Comparison of ENCODE assay signal across 11 cellular contexts in the genomic region with DNA sequence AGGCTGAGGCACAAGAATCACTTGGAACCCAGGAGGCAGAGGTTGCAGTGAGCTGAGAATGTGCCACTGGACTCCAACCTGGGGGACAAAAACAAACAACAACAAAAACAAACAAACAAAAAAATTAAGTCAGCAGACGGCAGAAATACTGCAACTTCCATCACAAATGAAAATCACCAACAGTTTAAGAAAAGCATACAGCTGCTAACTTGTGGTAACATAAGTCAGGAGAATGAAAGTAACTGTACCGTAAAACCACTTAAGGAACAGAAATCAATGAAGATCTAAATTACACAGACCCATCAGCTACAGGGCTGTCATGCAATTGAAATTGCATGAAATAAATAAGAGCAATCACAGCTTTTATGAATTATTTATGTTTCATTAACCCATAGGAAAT. TPM values are rescaled to one million over a fixed set of nuclear protein-coding genes. Genes with fewer than 3 reads are reported as not detected.
DNase-seq lines count a peak whose midpoint lies in the region; ATAC-seq and TF ChIP-seq lines count a peak whose summit lies in the region.
"Had no signal": no experiment of that assay in that cellular context is flagged by ENCODE, and none has a peak within 500 bp of the region (broad histone marks: within the 10 kb centered on the region; RNA-seq: fewer than 3 reads in every experiment).

No MANE protein-coding gene starts in this region.

- no peak for DNase-seq in activated CD8-positive, alpha-beta memory T cell treated with anti-CD3 and anti-CD28 coated beads, Interleukin-2, amount 10 ng/mL, durations not matched to agents 7 days and 5 days
- DNase-seq in activated CD8-positive, alpha-beta memory T cell treated with anti-CD3 and anti-CD28 coated beads for 24 hours = no peak
- no peak for DNase-seq in stimulated activated effector memory CD8-positive, alpha-beta T cell treated with anti-CD3 and anti-CD28 coated beads, Interleukin-12 subunit alpha, Interleukin-12 subunit beta, amount 100 ng/mL, for 72 hours (ENCODE audit: low spot score in 2 of 2)
- DNase-seq in DMS 273 treated with DMSO at 0.1 percent for 48 hours (lab: John Stamatoyannopoulos, UW) = no peak
- no peak for DNase-seq in activated naive CD4-positive, alpha-beta T cell (lab: John Stamatoyannopoulos, UW)
- DNase-seq in Right ventricle myocardium superior = no peak
- DNase-seq: NCI-H2227 treated with DMSO at 0.1 percent for 48 hours had no signal

- CTCF ChIA-PET in activated CD8-positive, alpha-beta memory T cell treated with anti-CD3 and anti-CD28 coated beads, Interleukin-2, amount 10 ng/mL, durations not matched to agents 7 days and 5 days (lab: Charles Lee) = interaction anchor here (1.0 to 3.5 kb wide), 10 partner anchors 20 to 287 kb away, joined by 3 to 23 read pairs (median 6); a partner anchor contains a TSS
- CTCF ChIA-PET in HEK293 (lab: Yijun Ruan, JAX) = interaction anchor here (0.6 to 2.6 kb wide), 3 partner anchors 27 to 84 kb away, joined by 3 to 9 read pairs (median 3); no protein-coding TSS in a partner anchor

- H3K9me3 Mint-ChIP-seq in activated CD8-positive, alpha-beta memory T cell treated with anti-CD3 and anti-CD28 coated beads, Interleukin-2, amount 10 ng/mL, durations not matched to agents 7 days and 5 days (ENCODE audit: low read depth) = no peaks in the 10 kb centered on the region
- H3K9me3 Mint-ChIP-seq in stimulated activated effector memory CD8-positive, alpha-beta T cell treated with anti-CD3 and anti-CD28 coated beads, Interleukin-12 subunit alpha, Interleukin-12 subunit beta, amount 100 ng/mL, for 72 hours = no peaks in the 10 kb centered on the region
- H3K9me3 Mint-ChIP-seq: activated naive CD4-positive, alpha-beta T cell treated with anti-CD3 and anti-CD28 coated beads, Interleukin-2, amount 50 U/mL, for 24 hours; type B pancreatic cell had no signal

- no peak for TF ChIP-seq CTCF in HEK293 (tag by site-specific recombination; IDR thresholded peaks at IDR 0.05)

- peaks cover 0 to 2% of the 10 kb centered on the region in 2 experiments; a peak in 2 of 3 replicates for H3K36me3 ChIP-seq in HEK293 (ENCODE audit: control insufficient read depth in 2 of 2, insufficient read depth in 1 of 2, low read length in 2 of 2)

- H3K4me1 ChIP-seq in HEK293 (ENCODE audit: control insufficient read depth, insufficient read depth, low read length) = peaks cover 9% of the 10 kb centered on the region

- intact Hi-C loops in Right ventricle myocardium superior (cut with DNase I) = no loop called here

- POLR2A ChIA-PET in HEK293 (lab: Yijun Ruan, JAX) = no interaction called here

- peak overlapping the region; percentile 66 for H3K4me3 Mint-ChIP-seq in activated CD8-positive, alpha-beta memory T cell treated with anti-CD3 and anti-CD28 coated beads, Interleukin-2, amount 10 ng/mL, durations not matched to agents 7 days and 5 days
- peak overlapping the region; percentile 45 for H3K4me3 Mint-ChIP-seq in stimulated activated effector memory CD8-positive, alpha-beta T cell treated with anti-CD3 and anti-CD28 coated beads, Interleukin-12 subunit alpha, Interleukin-12 subunit beta, amount 100 ng/mL, for 72 hours
- H3K4me3 Mint-ChIP-seq: activated naive CD4-positive, alpha-beta T cell treated with anti-CD3 and anti-CD28 coated beads, Interleukin-2, amount 50 U/mL, for 24 hours; type B pancreatic cell had no signal

- H3K27ac Mint-ChIP-seq in activated CD8-positive, alpha-beta memory T cell treated with anti-CD3 and anti-CD28 coated beads, Interleukin-2, amount 10 ng/mL, durations not matched to agents 7 days and 5 days = peak overlapping the region; percentile 97
- peak overlapping the region; percentile 53 for H3K27ac Mint-ChIP-seq in stimulated activated effector memory CD8-positive, alpha-beta T cell treated with anti-CD3 and anti-CD28 coated beads, Interleukin-12 subunit alpha, Interleukin-12 subunit beta, amount 100 ng/mL, for 72 hours
- H3K27ac Mint-ChIP-seq: activated naive CD4-positive, alpha-beta T cell treated with anti-CD3 and anti-CD28 coated beads, Interleukin-2, amount 50 U/mL, for 24 hours; type B pancreatic cell had no signal

- H3K36me3 Mint-ChIP-seq in activated CD8-positive, alpha-beta memory T cell treated with anti-CD3 and anti-CD28 coated beads, Interleukin-2, amount 10 ng/mL, durations not matched to agents 7 days and 5 days = peaks cover 30% of the 10 kb centered on the region
- H3K36me3 Mint-ChIP-seq in stimulated activated effector memory CD8-positive, alpha-beta T cell treated with anti-CD3 and anti-CD28 coated beads, Interleukin-12 subunit alpha, Interleukin-12 subunit beta, amount 100 ng/mL, for 72 hours = peaks cover 47% of the 10 kb centered on the region
- H3K36me3 Mint-ChIP-seq: type B pancreatic cell had no signal

- no peak overlapping the region for H3K4me3 ChIP-seq in HEK293 (ENCODE audit: low read depth, low read length)

- peak; percentile 26 for ATAC-seq in activated CD8-positive, alpha-beta memory T cell treated with anti-CD3 and anti-CD28 coated beads, Interleukin-2, amount 10 ng/mL, durations not matched to agents 7 days and 5 days
- ATAC-seq in HG03469 (IDR thresholded peaks at IDR 0.05; ENCODE audit: unreplicated experiment) (peak; percentile 36), Right ventricle myocardium superior (ENCODE audit: poor library complexity) (no peak)
- ATAC-seq in stimulated activated effector memory CD8-positive, alpha-beta T cell treated with anti-CD3 and anti-CD28 coated beads, Interleukin-12 subunit alpha, Interleukin-12 subunit beta, amount 100 ng/mL, for 72 hours = no peak

- H3K4me1 Mint-ChIP-seq in activated CD8-positive, alpha-beta memory T cell treated with anti-CD3 and anti-CD28 coated beads, Interleukin-2, amount 10 ng/mL, durations not matched to agents 7 days and 5 days = peaks cover 68% of the 10 kb centered on the region
- H3K4me1 Mint-ChIP-seq in stimulated activated effector memory CD8-positive, alpha-beta T cell treated with anti-CD3 and anti-CD28 coated beads, Interleukin-12 subunit alpha, Interleukin-12 subunit beta, amount 100 ng/mL, for 72 hours = peaks cover 85% of the 10 kb centered on the region

- H3K27ac ChIP-seq in HEK293 (ENCODE audit: extremely low read depth, low read depth, low read length) = no peak overlapping the region

- no peaks in the 10 kb centered on the region for H3K27me3 Mint-ChIP-seq in activated CD8-positive, alpha-beta memory T cell treated with anti-CD3 and anti-CD28 coated beads, Interleukin-2, amount 10 ng/mL, durations not matched to agents 7 days and 5 days
- H3K27me3 Mint-ChIP-seq: activated naive CD4-positive, alpha-beta T cell treated with anti-CD3 and anti-CD28 coated beads, Interleukin-2, amount 50 U/mL, for 24 hours; type B pancreatic cell had no signal

- H3K9me3 ChIP-seq in HEK293 (ENCODE audit: control insufficient read depth, insufficient read depth, low read depth, low read length) = no peaks in the 10 kb centered on the region

TF ChIP-seq in HEK293, 187 proteins besides CTCF, POLR2A, EP300 and RAD21:
- TF ChIP-seq, protein P1, sequence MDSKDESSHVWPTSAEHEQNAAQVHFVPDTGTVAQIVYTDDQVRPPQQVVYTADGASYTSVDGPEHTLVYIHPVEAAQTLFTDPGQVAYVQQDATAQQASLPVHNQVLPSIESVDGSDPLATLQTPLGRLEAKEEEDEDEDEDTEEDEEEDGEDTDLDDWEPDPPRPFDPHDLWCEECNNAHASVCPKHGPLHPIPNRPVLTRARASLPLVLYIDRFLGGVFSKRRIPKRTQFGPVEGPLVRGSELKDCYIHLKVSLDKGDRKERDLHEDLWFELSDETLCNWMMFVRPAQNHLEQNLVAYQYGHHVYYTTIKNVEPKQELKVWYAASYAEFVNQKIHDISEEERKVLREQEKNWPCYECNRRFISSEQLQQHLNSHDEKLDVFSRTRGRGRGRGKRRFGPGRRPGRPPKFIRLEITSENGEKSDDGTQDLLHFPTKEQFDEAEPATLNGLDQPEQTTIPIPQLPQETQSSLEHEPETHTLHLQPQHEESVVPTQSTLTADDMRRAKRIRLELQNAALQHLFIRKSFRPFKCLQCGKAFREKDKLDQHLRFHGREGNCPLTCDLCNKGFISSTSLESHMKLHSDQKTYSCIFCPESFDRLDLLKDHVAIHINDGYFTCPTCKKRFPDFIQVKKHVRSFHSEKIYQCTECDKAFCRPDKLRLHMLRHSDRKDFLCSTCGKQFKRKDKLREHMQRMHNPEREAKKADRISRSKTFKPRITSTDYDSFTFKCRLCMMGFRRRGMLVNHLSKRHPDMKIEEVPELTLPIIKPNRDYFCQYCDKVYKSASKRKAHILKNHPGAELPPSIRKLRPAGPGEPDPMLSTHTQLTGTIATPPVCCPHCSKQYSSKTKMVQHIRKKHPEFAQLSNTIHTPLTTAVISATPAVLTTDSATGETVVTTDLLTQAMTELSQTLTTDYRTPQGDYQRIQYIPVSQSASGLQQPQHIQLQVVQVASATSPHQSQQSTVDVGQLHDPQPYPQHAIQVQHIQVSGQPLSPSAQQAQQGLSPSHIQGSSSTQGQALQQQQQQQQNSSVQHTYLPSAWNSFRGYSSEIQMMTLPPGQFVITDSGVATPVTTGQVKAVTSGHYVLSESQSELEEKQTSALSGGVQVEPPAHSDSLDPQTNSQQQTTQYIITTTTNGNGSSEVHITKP (tag by site-specific recombination; IDR thresholded peaks at IDR 0.05) = 0 out of 2 replicates have a peak, but pooled peaks have one; percentile 12
- TF ChIP-seq KLF16 (tag by site-specific recombination; IDR thresholded peaks at IDR 0.05) (no peak), ZNF311 (tag by site-specific recombination; IDR thresholded peaks at IDR 0.05; ENCODE audit: borderline replicate concordance) (no peak), BCL11B (tag by site-specific recombination; IDR thresholded peaks at IDR 0.05; ENCODE audit: low read depth) (no peak)

RNA-seq across cellular contexts. Expression of a gene that starts 25.0 kb away (rescaled TPM):
- 10 to 100 TPM; 51.8 to 60.6 TPM for total RNA-seq in activated CD8-positive, alpha-beta memory T cell treated with anti-CD3 and anti-CD28 coated beads, Interleukin-2, amount 10 ng/mL, durations not matched to agents 7 days and 5 days
- total RNA-seq in Right ventricle myocardium superior = 0.27 TPM

Comparison
In these comparisons a context has a peak if more than half of its experiments do, and no peak if none do; other contexts are left out.
1. ATAC-seq: peak in activated CD8-positive, alpha-beta memory T cell treated with anti-CD3 and anti-CD28 coated beads, Interleukin-2, amount 10 ng/mL, durations not matched to agents 7 days and 5 days (single experiment) and HG03469 (single experiment); none in stimulated activated effector memory CD8-positive, alpha-beta T cell treated with anti-CD3 and anti-CD28 coated beads, Interleukin-12 subunit alpha, Interleukin-12 subunit beta, amount 100 ng/mL, for 72 hours (single experiment) and Right ventricle myocardium superior (single experiment).
2. RNA of a gene that starts 25.0 kb away (total RNA-seq): 51.8 to 60.6 TPM in activated CD8-positive, alpha-beta memory T cell treated with anti-CD3 and anti-CD28 coated beads, Interleukin-2, amount 10 ng/mL, durations not matched to agents 7 days and 5 days; 0.27 TPM in Right ventricle myocardium superior (single experiment); every median in the first group is over 10 times any median in the second.